12 cellular contexts compared by ENCODE assay signal in the genomic region with DNA sequence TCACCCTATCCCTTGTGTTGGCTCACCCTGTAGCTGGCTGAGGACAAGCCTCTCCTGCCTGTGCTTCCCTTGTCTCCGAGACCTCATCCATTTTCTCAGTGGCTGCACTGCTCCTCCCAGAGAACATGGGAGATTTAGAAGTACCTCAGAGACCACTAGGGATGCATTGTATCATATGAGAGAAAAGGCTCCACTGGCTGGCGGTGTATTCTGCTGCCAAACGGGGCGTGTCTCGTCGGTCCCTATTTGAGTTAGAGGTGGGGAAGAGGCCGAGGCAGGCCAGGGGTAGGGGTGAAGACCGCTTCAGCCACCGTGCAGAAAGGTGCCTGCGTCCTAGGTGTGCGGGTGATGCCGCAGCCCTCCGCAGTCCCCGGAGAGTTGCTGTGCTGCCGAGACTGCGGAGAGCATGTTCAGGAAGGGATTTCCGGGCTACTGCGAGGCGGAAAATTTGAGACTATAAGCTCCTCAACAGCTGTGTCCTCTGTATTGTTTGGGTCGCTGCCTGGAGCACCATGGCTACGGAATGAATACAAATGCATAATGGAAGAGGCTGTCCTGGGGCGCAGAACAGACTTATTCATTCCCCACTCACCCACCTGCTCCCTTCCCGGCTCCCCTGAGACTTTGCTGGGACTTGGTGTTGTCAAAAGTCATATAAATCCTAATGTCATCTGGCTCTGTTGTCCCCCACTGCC. TPM values are rescaled to one million over a fixed set of nuclear protein-coding genes. Genes with fewer than 3 reads are reported as not detected.
DNase-seq lines count a peak whose midpoint lies in the region; ATAC-seq and TF ChIP-seq lines count a peak whose summit lies in the region.
"Had no signal": no experiment of that assay in that cellular context is flagged by ENCODE, and none has a peak within 500 bp of the region (broad histone marks: within the 10 kb centered on the region; RNA-seq: fewer than 3 reads in every experiment).

No MANE protein-coding gene starts in this region.

- peak; percentile 87 for DNase-seq in D341Med (ENCODE audit: low spot score)
- peak; percentile 57 to 67 for DNase-seq in NCI-H446 (lab: John Stamatoyannopoulos, UW)
- peak; percentile 49 for DNase-seq in fibroblast of the aortic adventitia (ENCODE audit: low read depth)
- peak; percentile 92 for DNase-seq in osteoblast (ENCODE audit: insufficient read length, low spot score, missing footprints)
- no peak for DNase-seq in UCSD-AML1 (lab: John Stamatoyannopoulos, UW; ENCODE audit: unreplicated experiment)
- DNase-seq: activated gamma-delta T cell treated with Interleukin-2 at 50 U/mL for 16 hours had no signal

- H2AFZ ChIP-seq in osteoblast (ENCODE audit: low read length), result peak overlapping the region; percentile 63

- TF ChIP-seq CTCF in fibroblast of the aortic adventitia (IDR thresholded peaks at IDR 0.05; ENCODE audit: insufficient read depth, low read length) (no peak), osteoblast (IDR thresholded peaks at IDR 0.05; ENCODE audit: extremely low read depth, low read depth, low read length) (no peak)

- H3K27ac ChIP-seq in osteoblast (ENCODE audit: low read depth, low read length), result no peak overlapping the region
- H3K27ac ChIP-seq: C4-2B, SK-N-MC had no signal

- peaks cover 3% of the 10 kb centered on the region for H3K4me1 ChIP-seq in osteoblast (ENCODE audit: insufficient read depth, low read length)

- no peak for ATAC-seq in GM21528 (IDR thresholded peaks at IDR 0.05; ENCODE audit: low FRiP score, unreplicated experiment)
- no peak for ATAC-seq in activated CD4-positive, CD25-positive, alpha-beta regulatory T cell treated with anti-CD3 and anti-CD28 coated beads, Interleukin-2, amount 50 U/mL, for 24 hours
- ATAC-seq in HG02678 (IDR thresholded peaks at IDR 0.05; ENCODE audit: unreplicated experiment), result no peak

- H3K79me2 ChIP-seq in osteoblast (ENCODE audit: insufficient read depth, low read length), result no peaks in the 10 kb centered on the region

- H4K20me1 ChIP-seq in osteoblast (ENCODE audit: insufficient read depth, low read length), result no peaks in the 10 kb centered on the region

- H3K9me3 ChIP-seq in osteoblast (ENCODE audit: low read depth, low read length), result no peaks in the 10 kb centered on the region

- peak overlapping the region; percentile 52 for H3K4me2 ChIP-seq in osteoblast (ENCODE audit: insufficient read depth, low read length)

- H3K4me3 ChIP-seq in fibroblast of the aortic adventitia (ENCODE audit: low read depth, low read length), result no peak overlapping the region
- peak overlapping the region; percentile 55 for H3K4me3 ChIP-seq in osteoblast (ENCODE audit: insufficient read depth, low read length)
- H3K4me3 ChIP-seq: SK-N-MC had no signal

- no peaks in the 10 kb centered on the region for H3K36me3 ChIP-seq in osteoblast (ENCODE audit: insufficient read depth, low read length)

- H3K27me3 ChIP-seq in osteoblast (ENCODE audit: insufficient read depth, low read length), result peaks cover 11% of the 10 kb centered on the region

RNA-seq across cellular contexts. Expression of a gene that starts 43.9 kb away (rescaled TPM):
- total RNA-seq in fibroblast of the aortic adventitia (ENCODE audit: low replicate concordance), result not detected in 2 replicates
- total RNA-seq in osteoblast, result not detected in 2 replicates
- total RNA-seq: HT-29 had no signal
